8 cellular contexts compared by ENCODE assay signal in genomic region chr17:78708510-78708973, GRCh38.
DNase-seq lines count a peak whose midpoint lies in the region; ATAC-seq, FAIRE-seq and TF ChIP-seq lines count a peak whose summit lies in the region.

No MANE protein-coding gene starts in this region.

- DNase-seq in GM12892 (ENCODE audit: insufficient read length) = peak; percentile 41
- DNase-seq in M059J (ENCODE audit: low read depth) = peak; percentile 72
- DNase-seq in SJCRH30 = peak; percentile 84 to 95
- DNase-seq in activated naive CD4-positive, alpha-beta T cell treated with anti-CD3 and anti-CD28 coated beads, Interleukin-2, amount 50 U/mL, for 16 hours = peak; percentile 68
- DNase-seq in glomerular visceral epithelial cell (ENCODE audit: extremely low spot score) = peak; percentile 89
- DNase-seq in pancreas = peak; percentile 60 to 88 (median 75)
- DNase-seq in urothelium cell line (ENCODE audit: low spot score) = peak; percentile 91

- peak; percentile 94 for TF ChIP-seq CTCF in 22Rv1 (IDR thresholded peaks at IDR 0.05)
- TF ChIP-seq CTCF in pancreas (IDR thresholded peaks at IDR 0.05) = peak in 3 of 4 donors; percentile 64 to 74 (median 71)

- H3K27ac ChIP-seq in 22Rv1 (no peak overlapping the region), SJCRH30 (no peak overlapping the region), pancreas (no peak overlapping the region)

- intact Hi-C loops in pancreas (cut with DNase I) = loop anchor here in 1 of 3 donors (10.0 kb wide), 1 partner anchor 204 kb away; no protein-coding TSS in a partner anchor

- peak; percentile 86 for FAIRE-seq in GM12892 (lab: Jason Lieb, UNC)
- no peak for FAIRE-seq in pancreas (lab: Jason Lieb, UNC)
- no peak for FAIRE-seq in urothelium cell line (lab: Jason Lieb, UNC)

- ATAC-seq in pancreas = peak; percentile 88 to 98 (median 96)

- no peaks in the 10 kb centered on the region for H3K36me3 ChIP-seq in SJCRH30
- H3K36me3 ChIP-seq in pancreas = no peaks in the 10 kb centered on the region

- H3K27me3 ChIP-seq in SJCRH30 (no peaks in the 10 kb centered on the region), pancreas (no peaks in the 10 kb centered on the region)

- H3K9me3 ChIP-seq in SJCRH30 (replicated peaks) (no peaks in the 10 kb centered on the region), pancreas (no peaks in the 10 kb centered on the region)

- peaks cover 18% of the 10 kb centered on the region for H3K4me1 ChIP-seq in SJCRH30
- peaks cover 0 to 6% (median 0%) of the 10 kb centered on the region in 3 donors for H3K4me1 ChIP-seq in pancreas

- TF ChIP-seq POLR2A in GM12892 (IDR thresholded peaks at IDR 0.05; ENCODE audit: low read depth, low read length) = no peak

- WGBS in pancreas, 2 donors = 2 to 9% methylated on average over 6 of the region's 6 CpGs

- no peak overlapping the region for H3K4me3 ChIP-seq in SJCRH30
- no peak overlapping the region for H3K4me3 ChIP-seq in pancreas

Comparison
In these comparisons a context has a peak if more than half of its experiments do, and no peak if none do; other contexts are left out.
1. DNase-seq: peak in every context shown above with its lines; median percentile 91 in urothelium cell line; 90 in SJCRH30; 89 in glomerular visceral epithelial cell; 75 in pancreas; 72 in M059J; 68 in activated naive CD4-positive, alpha-beta T cell treated with anti-CD3 and anti-CD28 coated beads, Interleukin-2, amount 50 U/mL, for 16 hours; 41 in GM12892.